ENCODE assay signal across 8 cellular contexts in genomic region chr14:91154851-91155625, GRCh38. TPM values are rescaled to one million over a fixed set of nuclear protein-coding genes. Genes with fewer than 3 reads are reported as not detected.
DNase-seq lines count a peak whose midpoint lies in the region; TF ChIP-seq lines count a peak whose summit lies in the region.

No MANE protein-coding gene starts in this region.

- intact Hi-C loops in esophagus muscularis mucosa (cut with DNase I), result no loop called here
- intact Hi-C loops in posterior vena cava (cut with DNase I), result no loop called here

- peak; percentile 54 for DNase-seq in BE2C
- peak; percentile 56 for DNase-seq in HEK293T (ENCODE audit: extremely low spot score)
- DNase-seq in NCI-H774 (lab: John Stamatoyannopoulos, UW), result peak; percentile 18
- DNase-seq in esophagus muscularis mucosa (ENCODE audit: extremely low spot score), result no peak
- peak; percentile 13 for DNase-seq in posterior vena cava (ENCODE audit: low spot score)
- DNase-seq in Karpas-422, result no peak
- DNase-seq in DMS114 treated with DMSO at 0.1 percent for 48 hours (lab: John Stamatoyannopoulos, UW; ENCODE audit: unreplicated experiment), result no peak
- no peak for DNase-seq in iPS-NIHi7 (ENCODE audit: extremely low spot score)

- H3K27ac ChIP-seq in esophagus muscularis mucosa (replicated peaks in 1 of 4) (peak overlapping the region; percentile 76 to 87 (median 84)), Karpas-422 (ENCODE audit: low read length) (no peak overlapping the region)

- H4K20me1 ChIP-seq in Karpas-422 (ENCODE audit: insufficient read depth, low read depth, low read length), result no peaks in the 10 kb centered on the region

- H3K27me3 ChIP-seq in BE2C (no peaks in the 10 kb centered on the region), esophagus muscularis mucosa (no peaks in the 10 kb centered on the region), Karpas-422 (ENCODE audit: low read length) (no peaks in the 10 kb centered on the region)

- H2AFZ ChIP-seq in Karpas-422 (ENCODE audit: low read length), result no peak overlapping the region

- CTCF ChIA-PET in HEK293T (lab: Yijun Ruan, JAX), result interaction anchor here (1.0 kb wide), 1 partner anchor 20 kb away, joined by 4 read pairs; no protein-coding TSS in a partner anchor

- POLR2A ChIA-PET in HEK293T (lab: Yijun Ruan, JAX), result interaction anchor here (1.7 kb wide), 1 partner anchor 94 kb away, joined by 5 read pairs; the partner anchor contains the start of gene RPS6KA5

- H3K9me3 ChIP-seq in BE2C (no peaks in the 10 kb centered on the region), esophagus muscularis mucosa (no peaks in the 10 kb centered on the region), Karpas-422 (ENCODE audit: low read length) (no peaks in the 10 kb centered on the region)

- H3K79me2 ChIP-seq in Karpas-422 (ENCODE audit: low read length), result no peaks in the 10 kb centered on the region

- no peaks in the 10 kb centered on the region for H3K9me2 ChIP-seq in Karpas-422 (replicated peaks; ENCODE audit: insufficient read depth, low read length)

- TF ChIP-seq CTCF in BE2C (IDR thresholded peaks at IDR 0.05; ENCODE audit: low read depth, low read length), result no peak
- TF ChIP-seq CTCF in esophagus muscularis mucosa (IDR thresholded peaks at IDR 0.05), result no peak

- no peak overlapping the region for H3K4me2 ChIP-seq in Karpas-422 (ENCODE audit: low read depth, low read length, poor library complexity, severe bottlenecking)

- no peak for TF ChIP-seq EP300 in esophagus muscularis mucosa (IDR thresholded peaks at IDR 0.05)

- H3K4me1 ChIP-seq in BE2C, result peaks cover 4% of the 10 kb centered on the region; the same call in 1 of the 2 replicates
- H3K4me1 ChIP-seq in esophagus muscularis mucosa, result peaks cover 41 to 73% (median 72%) of the 10 kb centered on the region in 4 donors
- H3K4me1 ChIP-seq in Karpas-422 (ENCODE audit: low read length), result peaks cover 6% of the 10 kb centered on the region

- no peak overlapping the region for H3K9ac ChIP-seq in Karpas-422 (ENCODE audit: low read length)

- no peaks in the 10 kb centered on the region for H3K36me3 ChIP-seq in BE2C
- peaks cover 1 to 33% (median 24%) of the 10 kb centered on the region in 4 donors for H3K36me3 ChIP-seq in esophagus muscularis mucosa
- peaks cover 17% of the 10 kb centered on the region; the same call in 1 of the 2 replicates for H3K36me3 ChIP-seq in Karpas-422 (ENCODE audit: insufficient read depth, low read length)

- 33% methylated on average over 16 of the region's 16 CpGs for whole genome bisulfite sequencing in esophagus muscularis mucosa

- H3K4me3 ChIP-seq in BE2C (ENCODE audit: low read depth, low read length) (no peak overlapping the region), esophagus muscularis mucosa (no peak overlapping the region), Karpas-422 (ENCODE audit: low read length) (no peak overlapping the region)

- no peak for TF ChIP-seq POLR2A in esophagus muscularis mucosa (IDR thresholded peaks at IDR 0.05; ENCODE audit: low read depth)

TF ChIP-seq in HEK293T, 16 proteins besides CTCF, POLR2A, EP300 and RAD21:
- TF ChIP-seq TARDBP (IDR thresholded peaks at IDR 0.05) (no peak), L3MBTL2 (conservative IDR thresholded peaks at IDR 0.05) (peak; percentile 44; the same call in 1 of the 2 replicates), SP1 (IDR thresholded peaks at IDR 0.05) (no peak)

RNA-seq across cellular contexts. Expression of gene DGLUCY, which starts 41.2 kb away (rescaled TPM):
- polyA plus RNA-seq in BE2C (2012; ENCODE audit: insufficient read depth, insufficient read length, low read depth), result 11.9 TPM
- 10 to 100 TPM; 47.2 to 88.2 (median 66.5) TPM for total RNA-seq in esophagus muscularis mucosa
- 10 to 100 TPM; 36.2 to 44.4 TPM for total RNA-seq in posterior vena cava
- 90.0 and 99.9 TPM in 2 replicates for total RNA-seq in Karpas-422 (2014; rRNA removed; shearing (Covaris generic); ENCODE audit: low replicate concordance)

Comparison
In these comparisons a context has a peak if more than half of its experiments do, and no peak if none do; other contexts are left out.
1. DNase-seq: peak in BE2C (single experiment), HEK293T (single experiment), NCI-H774 (single experiment) and posterior vena cava (single experiment); none in esophagus muscularis mucosa (single experiment), Karpas-422 (single experiment), DMS114 treated with DMSO at 0.1 percent for 48 hours (single experiment) and iPS-NIHi7 (single experiment).